8 cellular contexts compared by ENCODE assay signal in the genomic region with DNA sequence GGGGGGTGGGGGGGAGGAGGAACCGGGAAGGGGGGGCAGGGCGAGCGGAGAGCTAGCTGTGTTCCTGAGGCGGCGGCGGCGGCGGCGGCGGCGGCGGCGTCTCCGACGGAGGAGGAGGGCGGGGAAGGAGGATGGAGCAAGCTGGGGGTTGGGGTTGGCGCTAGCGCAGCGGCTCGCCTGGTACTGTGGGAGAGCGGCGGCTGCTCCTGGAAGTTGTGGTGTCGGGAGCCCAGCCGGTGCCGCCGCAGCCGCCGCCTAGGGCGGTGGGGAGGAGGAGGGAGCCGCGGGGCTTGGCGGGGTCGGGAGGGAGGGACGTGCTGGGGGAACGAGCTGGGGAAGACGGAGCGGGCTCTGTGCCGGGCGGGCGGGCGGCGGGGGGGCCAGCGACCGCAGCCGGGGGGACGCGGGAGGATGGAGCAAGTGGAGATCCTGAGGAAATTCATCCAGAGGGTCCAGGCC. TPM values are rescaled to one million over a fixed set of nuclear protein-coding genes. Genes with fewer than 3 reads are reported as not detected.
DNase-seq lines count a peak whose midpoint lies in the region; ATAC-seq, FAIRE-seq and TF ChIP-seq lines count a peak whose summit lies in the region.

A gene (plus strand): TSS at position 160 of the 459 bp plus-strand sequence. CDS start 252 bp downstream, at position 412.

- H2BK12ac ChIP-seq in H1 (ENCODE audit: low read depth, low read length): peak within 1 kb of the TSS; percentile 95

- peak within 1 kb of the TSS; percentile 68 for H3K14ac ChIP-seq in H1 (ENCODE audit: insufficient read length)

- TF ChIP-seq EP300 in H1 (IDR thresholded peaks at IDR 0.05; ENCODE audit: borderline replicate concordance in 1 of 2, low read depth in 2 of 2, low read length in 2 of 2): peak in 1 of 2 experiments; percentile 21; a peak in 1 of 3 replicates

- no peak within 1 kb of the TSS for H3K23ac ChIP-seq in H1 (ENCODE audit: insufficient read length)

- H3K9me3 Mint-ChIP-seq in activated T-cell treated with anti-CD3 and anti-CD28 coated beads, Interleukin-2, amount 50 U/mL, for 72 hours: no peaks in the 10 kb centered on the region

- peak within 1 kb of the TSS; percentile 0; the same call in 1 of the 2 replicates for H2AFZ ChIP-seq in H1 (ENCODE audit: low read length)

- H4K20me1 ChIP-seq in H1 (replicated peaks in 1 of 2; ENCODE audit: control insufficient read depth in 1 of 2, insufficient read depth in 2 of 2, low read length in 2 of 2): peaks cover 8 to 13% of the 10 kb centered on the region in 2 experiments

- H3K4ac ChIP-seq in H1 (replicated peaks; ENCODE audit: insufficient read length, low read depth, low read length): peak within 1 kb of the TSS; percentile 99

- peak within 1 kb of the TSS; percentile 95 to 97 for H3K4me2 ChIP-seq in H1 (ENCODE audit: insufficient read depth in 1 of 2, low read depth in 2 of 2, low read length in 2 of 2)

- peak within 1 kb of the TSS; percentile 86; the same call in 1 of the 2 replicates for H2BK20ac ChIP-seq in H1 (ENCODE audit: low read length)

- peak within 1 kb of the TSS; percentile 99 for H4K91ac ChIP-seq in H1 (replicated peaks; ENCODE audit: insufficient read length, low read length)

- no peak for DNase-seq in activated T-cell treated with anti-CD3 and anti-CD28 coated beads, Interleukin-2, amount 50 U/mL, for 72 hours
- no peak for DNase-seq in activated T-cell treated with anti-CD3 and anti-CD28 coated beads, Interleukin-2, amount 50 U/mL, for 48 hours
- DNase-seq in Peyer's patch: no peak
- DNase-seq in H1 (ENCODE audit: low read depth in 1 of 2, low spot score in 2 of 2): peak in 1 of 2 experiments; percentile 77
- no peak for DNase-seq in upper lobe of right lung
- no peak for DNase-seq in hepatic stellate cell (ENCODE audit: low spot score)

- ATAC-seq in activated T-cell treated with anti-CD3 and anti-CD28 coated beads, Interleukin-2, amount 50 U/mL, for 72 hours (replicated peaks in 1 of 2): peak; percentile 66 to 69
- ATAC-seq in HG03097 (IDR thresholded peaks at IDR 0.05; ENCODE audit: low FRiP score, unreplicated experiment): peak; percentile 42
- peak; percentile 83 for ATAC-seq in upper lobe of right lung

- no peaks in the 10 kb centered on the region for H3K27me3 ChIP-seq in Peyer's patch
- H3K27me3 ChIP-seq in H1 (replicated peaks in 1 of 4; ENCODE audit: control insufficient read depth in 3 of 4, extremely low read depth in 1 of 4, insufficient read depth in 3 of 4, low read length in 3 of 4): no peaks in the 10 kb centered on the region
- no peaks in the 10 kb centered on the region for H3K27me3 ChIP-seq in mononuclear cell (ENCODE audit: insufficient read depth, low read length)
- H3K27me3 ChIP-seq in upper lobe of right lung: no peaks in the 10 kb centered on the region

- H2BK5ac ChIP-seq in H1 (ENCODE audit: low read depth, low read length): peak within 1 kb of the TSS; percentile 99

- H3K4me3 ChIP-seq in Peyer's patch: peak within 1 kb of the TSS; percentile 85 to 95 (median 92)
- H3K4me3 ChIP-seq in H1 (ENCODE audit: extremely low read depth in 1 of 4, insufficient read depth in 2 of 4, low read depth in 3 of 4, low read length in 4 of 4): peak within 1 kb of the TSS; percentile 92 to 96 (median 93)
- H3K4me3 ChIP-seq in mononuclear cell (ENCODE audit: low read length): peak within 1 kb of the TSS; percentile 90
- H3K4me3 ChIP-seq in upper lobe of right lung: peak within 1 kb of the TSS; percentile 97

- H2BK15ac ChIP-seq in H1 (ENCODE audit: low read length): peak within 1 kb of the TSS; percentile 81; the same call in 1 of the 2 replicates

- H3K18ac ChIP-seq in H1 (ENCODE audit: extremely low read depth, low read length): peak within 1 kb of the TSS; percentile 99

- peak within 1 kb of the TSS; percentile 86 to 91 (median 90) for H3K9ac ChIP-seq in H1 (replicated peaks in 1 of 4; ENCODE audit: extremely low read depth in 1 of 4, low read depth in 3 of 4, low read length in 3 of 4)

- H3K36me3 Mint-ChIP-seq in activated T-cell treated with anti-CD3 and anti-CD28 coated beads, Interleukin-2, amount 50 U/mL, for 72 hours (ENCODE audit: insufficient read depth in 2 of 2): no peaks in the 10 kb centered on the region

- H2AK5ac ChIP-seq in H1 (ENCODE audit: low read depth, low read length): no peak within 1 kb of the TSS

- H2BK120ac ChIP-seq in H1 (replicated peaks; ENCODE audit: low read depth, low read length): peak within 1 kb of the TSS; percentile 99

- CTCF ChIA-PET in H1 (lab: Charles Lee; ENCODE audit: partially characterized antibody): no interaction called here

- H3K27ac ChIP-seq in Peyer's patch (peak within 1 kb of the TSS; percentile 93 to 98 (median 96)), H1 (ENCODE audit: low read depth, low read length) (peak within 1 kb of the TSS; percentile 83), upper lobe of right lung (peak within 1 kb of the TSS; percentile 97)

- peaks cover 30% of the 10 kb centered on the region for H3K4me1 Mint-ChIP-seq in activated T-cell treated with anti-CD3 and anti-CD28 coated beads, Interleukin-2, amount 50 U/mL, for 72 hours (ENCODE audit: low read depth)

- H4K5ac ChIP-seq in H1 (ENCODE audit: insufficient read length, low read depth, low read length): peak within 1 kb of the TSS; percentile 86

- no peak for TF ChIP-seq POLR2A in Peyer's patch (IDR thresholded peaks at IDR 0.05)
- no peak for TF ChIP-seq POLR2A in H1 (IDR thresholded peaks at IDR 0.05; ENCODE audit: control extremely low read depth in 1 of 2, low read depth in 2 of 2, low read length in 2 of 2)

- peak within 1 kb of the TSS; percentile 93 for H4K8ac ChIP-seq in H1 (ENCODE audit: extremely low read depth, insufficient read depth, low read length)

- WGBS in H1 (ENCODE audit: extremely low coverage in 1 of 2, insufficient coverage in 1 of 2, insufficient read length in 1 of 2, insufficient replicate concordance in 2 of 2, low coverage in 1 of 2, low lambda C conversion rate in 2 of 2, missing lambda C conversion rate in 1 of 2), 2 experiments: no CpG with 5 or more reads among the region's 47 CpGs

- peak within 1 kb of the TSS; percentile 72 for H3K27ac Mint-ChIP-seq in activated T-cell treated with anti-CD3 and anti-CD28 coated beads, Interleukin-2, amount 50 U/mL, for 72 hours

- H3K27me3 Mint-ChIP-seq in activated T-cell treated with anti-CD3 and anti-CD28 coated beads, Interleukin-2, amount 50 U/mL, for 72 hours (ENCODE audit: low read depth): no peaks in the 10 kb centered on the region

- no peak for FAIRE-seq in H1 (lab: Jason Lieb, UNC)

- H3K23me2 ChIP-seq in H1 (ENCODE audit: low read depth, low read length): peaks cover 5% of the 10 kb centered on the region; the same call in 1 of the 2 replicates

- intact Hi-C loops in upper lobe of right lung (cut with DNase I): no loop called here

- no peaks in the 10 kb centered on the region for H3K36me3 ChIP-seq in Peyer's patch
- no peaks in the 10 kb centered on the region for H3K36me3 ChIP-seq in H1 (ENCODE audit: control insufficient read depth in 2 of 4, insufficient read depth in 4 of 4, low read length in 3 of 4)
- no peaks in the 10 kb centered on the region for H3K36me3 ChIP-seq in upper lobe of right lung

- H3K79me2 ChIP-seq in H1 (ENCODE audit: control insufficient read depth in 1 of 2, insufficient read depth in 2 of 2, low read length in 2 of 2): peaks cover 22 to 46% of the 10 kb centered on the region in 2 experiments

- H3K4me1 ChIP-seq in Peyer's patch (peaks cover 0 to 31% (median 3%) of the 10 kb centered on the region in 4 donors), H1 (replicated peaks in 1 of 4; ENCODE audit: control insufficient read depth in 3 of 4, insufficient read depth in 4 of 4, low read length in 3 of 4) (peaks cover 0 to 3% (median 2%) of the 10 kb centered on the region in 4 experiments; a peak in 3 of 7 replicates), mononuclear cell (ENCODE audit: insufficient read depth, low read length) (peaks cover 44% of the 10 kb centered on the region), upper lobe of right lung (peaks cover 26% of the 10 kb centered on the region)

- H3K9me3 ChIP-seq in Peyer's patch (no peaks in the 10 kb centered on the region), H1 (ENCODE audit: insufficient read depth in 2 of 2, low read depth in 1 of 2, low read length in 1 of 2) (peaks cover 0 to 12% of the 10 kb centered on the region in 2 experiments; a peak in 1 of 4 replicates), mononuclear cell (ENCODE audit: low read depth, low read length) (no peaks in the 10 kb centered on the region), upper lobe of right lung (no peaks in the 10 kb centered on the region)

- no peak for TF ChIP-seq RAD21 in H1 (IDR thresholded peaks at IDR 0.05 in 1 of 2, conservative IDR thresholded peaks at IDR 0.05 in 1 of 2; ENCODE audit: low read depth in 2 of 2, low read length in 2 of 2)

- POLR2A ChIA-PET in H1 (lab: Charles Lee; ENCODE audit: partially characterized antibody): interaction anchor here (1.6 to 2.1 kb wide), 2 partner anchors 11 to 13 kb away, joined by 4 to 15 read pairs; no protein-coding TSS in a partner anchor

- peak within 1 kb of the TSS; percentile 97 for H3K4me3 Mint-ChIP-seq in activated T-cell treated with anti-CD3 and anti-CD28 coated beads, Interleukin-2, amount 50 U/mL, for 72 hours

- no peak for TF ChIP-seq CTCF in Peyer's patch (IDR thresholded peaks at IDR 0.05)
- no peak for TF ChIP-seq CTCF in H1 (IDR thresholded peaks at IDR 0.05; ENCODE audit: control extremely low read depth in 1 of 3, insufficient read depth in 1 of 3, low read depth in 1 of 3, low read length in 3 of 3)
- TF ChIP-seq CTCF in upper lobe of right lung (IDR thresholded peaks at IDR 0.05): no peak

- H3K56ac ChIP-seq in H1 (replicated peaks; ENCODE audit: insufficient read length, low read depth, low read length): peak within 1 kb of the TSS; percentile 97

- H3K79me1 ChIP-seq in H1 (ENCODE audit: low read depth, low read length): no peaks in the 10 kb centered on the region

RNA-seq across cellular contexts. Expression of the gene that starts here (rescaled TPM):
- 10 to 100 TPM; 10.5 to 11.1 TPM for total RNA-seq in activated T-cell treated with anti-CD3 and anti-CD28 coated beads, Interleukin-2, amount 50 U/mL, for 72 hours
- 100 to 1,000 TPM in 1 of 4 donors, 10 to 100 TPM in 3; 41.3 to 176 (median 66.9) TPM for total RNA-seq in Peyer's patch
- total RNA-seq in H1 (2021; fragmentation: NEBNext Ultra II Directional; extraction: Animal tissue kit (Norgen Biotek cat#: 25700)): 111 and 132 TPM in 2 replicates
- 23.6 and 39.7 TPM in 2 replicates for polyA plus RNA-seq in H1 (2011; rRNA removed)
- polyA plus RNA-seq in H1 (2011; cell fraction: cytosol; rRNA removed): 44.2 TPM
- polyA plus RNA-seq in H1 (2011; cell fraction: nucleus; rRNA removed): 56.9 TPM
- 49.6 to 93.0 TPM (median 65.3 TPM) in 4 replicates for polyA plus RNA-seq in H1 (2012, experiment 1 of 2)
- polyA plus RNA-seq in H1 (2012, experiment 2 of 2): 6.2 TPM
- 108 TPM for polyA plus RNA-seq in H1 (2013, experiment 1 of 2)
- polyA plus RNA-seq in H1 (2013, experiment 2 of 2): 107 TPM
- 81.9 and 133 TPM in 2 replicates for polyA minus RNA-seq in H1 (2011; rRNA and poly(A)+ RNA removed)
- 36.1 TPM for polyA minus RNA-seq in H1 (2011; cell fraction: cytosol; rRNA and poly(A)+ RNA removed)
- polyA minus RNA-seq in H1 (2011; cell fraction: nucleus; rRNA and poly(A)+ RNA removed): 126 TPM
- total RNA-seq in mononuclear cell: 87.5 TPM
- 149 TPM for total RNA-seq in upper lobe of right lung
